ENCODE assay signal across 28 cellular contexts in the genomic region with DNA sequence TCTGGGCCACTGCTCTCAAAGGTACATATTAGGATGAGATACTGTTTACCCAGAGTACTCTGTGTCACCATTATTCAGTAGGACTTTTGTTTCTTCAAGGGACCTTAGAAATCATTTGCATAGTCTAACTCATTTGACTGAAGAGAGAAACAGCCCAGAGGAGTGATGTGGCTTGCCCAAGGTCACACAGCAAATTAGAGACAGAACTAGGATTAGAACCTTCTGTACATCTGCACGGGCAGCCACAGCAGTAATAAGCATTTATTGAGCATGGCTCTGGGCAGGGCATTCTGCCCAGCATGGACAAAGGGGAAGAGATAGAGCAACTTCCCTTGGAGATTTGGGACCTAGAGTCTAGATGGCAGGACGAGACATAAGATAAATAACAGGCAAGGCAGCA. TPM values are rescaled to one million over a fixed set of nuclear protein-coding genes. Genes with fewer than 3 reads are reported as not detected.
DNase-seq lines count a peak whose midpoint lies in the region; ATAC-seq and TF ChIP-seq lines count a peak whose summit lies in the region.
"Had no signal": no experiment of that assay in that cellular context is flagged by ENCODE, and none has a peak within 500 bp of the region (broad histone marks: within the 10 kb centered on the region; RNA-seq: fewer than 3 reads in every experiment).

No MANE protein-coding gene starts in this region.

- no peak overlapping the region; the same call in 1 of the 2 replicates for H3K27ac ChIP-seq in HEK293 (ENCODE audit: extremely low read depth, low read depth, low read length)
- H3K27ac ChIP-seq: C4-2B, pancreas, suprapubic skin had no signal

- H3K4me3 ChIP-seq in Caco-2 (ENCODE audit: low read depth, low read length) (no peak overlapping the region), HEK293 (ENCODE audit: low read depth, low read length) (no peak overlapping the region)
- H3K4me3 ChIP-seq: pancreas, suprapubic skin had no signal

- no peaks in the 10 kb centered on the region for H3K36me3 ChIP-seq in Caco-2 (ENCODE audit: control insufficient read depth, insufficient read depth, low read length)
- peaks cover 10 to 43% of the 10 kb centered on the region in 2 experiments for H3K36me3 ChIP-seq in HEK293 (ENCODE audit: control insufficient read depth in 2 of 2, insufficient read depth in 1 of 2, low read length in 2 of 2)

- BruUV-seq in Caco-2 (replicated peaks; lab: Mats Ljungman, UMichigan): no TSS peak

- H3K36me3 Mint-ChIP-seq in Caco-2 (ENCODE audit: insufficient read depth, unreplicated experiment) (peaks cover 36% of the 10 kb centered on the region), brain (peaks cover 28% of the 10 kb centered on the region), nephron progenitor cell (ENCODE audit: low read depth) (peaks cover 38% of the 10 kb centered on the region)

- DNase-seq in Caco-2: no peak
- DNase-seq in nephron progenitor cell: no peak
- DNase-seq in NCI-H2081 treated with DMSO at 0.1 percent for 48 hours (lab: John Stamatoyannopoulos, UW): no peak
- DNase-seq in kidney glomerular epithelial cell (lab: John Stamatoyannopoulos, UW): no peak
- DNase-seq: activated CD4-positive, alpha-beta T cell treated with anti-CD3 and anti-CD28 coated beads, Interleukin-2, amount 10 ng/mL, durations not matched to agents 7 days and 5 days; activated effector memory CD4-positive, alpha-beta T cell treated with Interleukin-2 at 50 U/mL for 16 hours; activated naive CD8-positive, alpha-beta T cell treated with anti-CD3 and anti-CD28 coated beads, Interleukin-2, amount 10 ng/mL, durations not matched to agents 7 days and 5 days; DND-41; HFFc6; Kasumi-1; NCI-H146; NCI-H510A; SK-N-SH; stimulated activated CD4-positive, alpha-beta T cell treated with anti-CD3 and anti-CD28 coated beads, Interleukin-2, amount 100 ng/mL, for 24 hours had no signal

- CTCF ChIA-PET in Caco-2 (lab: Charles Lee): no interaction called here
- CTCF ChIA-PET in HEK293 (lab: Yijun Ruan, JAX): interaction anchor here (0.7 to 3.7 kb wide), 3 partner anchors 15 to 58 kb away, joined by 4 to 22 read pairs (median 5); no protein-coding TSS in a partner anchor

- POLR2A ChIA-PET in Caco-2 (lab: Charles Lee) (no interaction called here), HEK293 (lab: Yijun Ruan, JAX) (interaction anchor here (0.7 to 1.7 kb wide), 2 partner anchors 100 to 437 kb away, joined by 3 to 6 read pairs; partner anchors contain the start of gene TAGLN2)

- H3K4me3 Mint-ChIP-seq in Caco-2 (ENCODE audit: unreplicated experiment) (no peak overlapping the region), brain (peak overlapping the region in 1 of 5 experiments; percentile 24), nephron progenitor cell (no peak overlapping the region)
- H3K4me3 Mint-ChIP-seq: activated CD4-positive, alpha-beta T cell treated with anti-CD3 and anti-CD28 coated beads, Interleukin-2, amount 10 ng/mL, durations not matched to agents 7 days and 5 days; activated naive CD8-positive, alpha-beta T cell treated with anti-CD3 and anti-CD28 coated beads, Interleukin-2, amount 10 ng/mL, durations not matched to agents 7 days and 5 days; HFFc6; natural killer cell treated with Interleukin-12 subunit alpha and Interleukin-12 subunit beta and Interleukin-15 and Interleukin-18, amount 100 ng/mL, for 72 hours; T-helper 2 cell treated with Interferon-gamma antibody and Interleukin-4, amounts not matched to agents 5 μg/mL and 100 μg/mL, for 36 hours had no signal

- H3K4me1 Mint-ChIP-seq in Caco-2 (ENCODE audit: low read depth, unreplicated experiment) (peaks cover 10% of the 10 kb centered on the region), brain (peaks cover 55% of the 10 kb centered on the region), nephron progenitor cell (peaks cover 43% of the 10 kb centered on the region)
- H3K4me1 Mint-ChIP-seq: activated CD4-positive, alpha-beta T cell treated with anti-CD3 and anti-CD28 coated beads, Interleukin-2, amount 10 ng/mL, durations not matched to agents 7 days and 5 days had no signal

- no peaks in the 10 kb centered on the region for H3K9me3 Mint-ChIP-seq in Caco-2 (ENCODE audit: unreplicated experiment)
- H3K9me3 Mint-ChIP-seq in brain: no peaks in the 10 kb centered on the region
- no peaks in the 10 kb centered on the region for H3K9me3 Mint-ChIP-seq in nephron progenitor cell
- H3K9me3 Mint-ChIP-seq: activated CD4-positive, alpha-beta T cell treated with anti-CD3 and anti-CD28 coated beads, Interleukin-2, amount 10 ng/mL, durations not matched to agents 7 days and 5 days; activated naive CD8-positive, alpha-beta T cell treated with anti-CD3 and anti-CD28 coated beads, Interleukin-2, amount 10 ng/mL, durations not matched to agents 7 days and 5 days; HFFc6; natural killer cell treated with Interleukin-12 subunit alpha and Interleukin-12 subunit beta and Interleukin-15 and Interleukin-18, amount 100 ng/mL, for 72 hours; T-helper 2 cell treated with Interferon-gamma antibody and Interleukin-4, amounts not matched to agents 5 μg/mL and 100 μg/mL, for 36 hours had no signal

- intact Hi-C loops in Caco-2 (cut with micrococcal nuclease; ENCODE audit: unreplicated experiment): no loop called here

- no peaks in the 10 kb centered on the region for H3K27me3 ChIP-seq in Caco-2 (replicated peaks; ENCODE audit: control insufficient read depth, insufficient read depth, low read length)
- H3K27me3 ChIP-seq: pancreas, suprapubic skin had no signal

- H3K27ac Mint-ChIP-seq in Caco-2 (ENCODE audit: unreplicated experiment): peak overlapping the region; percentile 88
- H3K27ac Mint-ChIP-seq in brain: peak overlapping the region; percentile 76 to 99 (median 98)
- H3K27ac Mint-ChIP-seq in nephron progenitor cell: peak overlapping the region; percentile 75
- H3K27ac Mint-ChIP-seq: activated CD4-positive, alpha-beta T cell treated with anti-CD3 and anti-CD28 coated beads, Interleukin-2, amount 10 ng/mL, durations not matched to agents 7 days and 5 days; activated naive CD8-positive, alpha-beta T cell treated with anti-CD3 and anti-CD28 coated beads, Interleukin-2, amount 10 ng/mL, durations not matched to agents 7 days and 5 days; HFFc6; natural killer cell treated with Interleukin-12 subunit alpha and Interleukin-12 subunit beta and Interleukin-15 and Interleukin-18, amount 100 ng/mL, for 72 hours; T-helper 2 cell treated with Interferon-gamma antibody and Interleukin-4, amounts not matched to agents 5 μg/mL and 100 μg/mL, for 36 hours had no signal

- no peak for TF ChIP-seq CTCF in Caco-2 (IDR thresholded peaks at IDR 0.05; ENCODE audit: insufficient read depth in 1 of 2, low read depth in 1 of 2, low read length in 1 of 2, severe bottlenecking in 1 of 2, unreplicated experiment in 1 of 2)
- no peak for TF ChIP-seq CTCF in HEK293 (tag by site-specific recombination; IDR thresholded peaks at IDR 0.05)
- no peak for TF ChIP-seq CTCF in brain (conservative IDR thresholded peaks at IDR 0.05)
- TF ChIP-seq CTCF in nephron progenitor cell (IDR thresholded peaks at IDR 0.05): no peak

- H3K9me3 ChIP-seq in Caco-2: no peaks in the 10 kb centered on the region
- no peaks in the 10 kb centered on the region for H3K9me3 ChIP-seq in HEK293 (ENCODE audit: control insufficient read depth, insufficient read depth, low read depth, low read length)
- H3K9me3 ChIP-seq: pancreas, SK-N-SH, suprapubic skin had no signal

- ATAC-seq in GM21515 (IDR thresholded peaks at IDR 0.05; ENCODE audit: unreplicated experiment): no peak
- ATAC-seq: natural killer cell treated with Interleukin-12 subunit alpha and Interleukin-12 subunit beta and Interleukin-15 and Interleukin-18, amount 100 ng/mL, for 72 hours; pancreas had no signal

- H3K4me1 ChIP-seq in Caco-2 (peaks cover 5% of the 10 kb centered on the region; the same call in 1 of the 2 replicates), HEK293 (ENCODE audit: control insufficient read depth, insufficient read depth, low read length) (0 out of 2 replicates have a peak, but pooled peaks cover 2% of the 10 kb centered on the region)
- H3K4me1 ChIP-seq: pancreas, suprapubic skin had no signal

- H3K27me3 Mint-ChIP-seq in Caco-2 (ENCODE audit: insufficient read depth, unreplicated experiment): no peaks in the 10 kb centered on the region
- no peaks in the 10 kb centered on the region for H3K27me3 Mint-ChIP-seq in brain
- H3K27me3 Mint-ChIP-seq in nephron progenitor cell (ENCODE audit: low read depth, poor library complexity): no peaks in the 10 kb centered on the region
- H3K27me3 Mint-ChIP-seq: activated CD4-positive, alpha-beta T cell treated with anti-CD3 and anti-CD28 coated beads, Interleukin-2, amount 10 ng/mL, durations not matched to agents 7 days and 5 days; activated naive CD8-positive, alpha-beta T cell treated with anti-CD3 and anti-CD28 coated beads, Interleukin-2, amount 10 ng/mL, durations not matched to agents 7 days and 5 days; natural killer cell treated with Interleukin-12 subunit alpha and Interleukin-12 subunit beta and Interleukin-15 and Interleukin-18, amount 100 ng/mL, for 72 hours had no signal

TF ChIP-seq in HEK293, 187 proteins besides CTCF, POLR2A, EP300 and RAD21 (continues in another document):
- TF ChIP-seq ZNF768 (tag by site-specific recombination; IDR thresholded peaks at IDR 0.05): 0 out of 2 replicates have a peak, but pooled peaks have one; percentile 56

RNA-seq across cellular contexts. Expression of gene NHLH1, which starts 5.7 kb away (rescaled TPM):
- total RNA-seq in Caco-2 (2022): 0.28 and 0.36 TPM in 2 replicates
- polyA plus RNA-seq in brain (ENCODE audit: insufficient read depth, low read depth, low replicate concordance): 1.0 TPM
- total RNA-seq: dermis microvascular lymphatic vessel endothelial cell, fibroblast of lung, mononuclear cell, pancreas, urinary bladder had no signal
- polyA plus RNA-seq: liver had no signal

RNA-seq across cellular contexts. Expression of gene NCSTN, which starts 18.0 kb away (rescaled TPM):
- 89.5 and 102 TPM in 2 replicates for total RNA-seq in Caco-2 (2022)
- 103 TPM for polyA plus RNA-seq in brain (ENCODE audit: insufficient read depth, low read depth, low replicate concordance)

RNA-seq across cellular contexts. Expression of gene COPA, which starts 18.1 kb away (rescaled TPM):
- total RNA-seq in Caco-2 (2022): 153 and 155 TPM in 2 replicates
- 173 TPM for polyA plus RNA-seq in brain (ENCODE audit: insufficient read depth, low read depth, low replicate concordance)

RNA-seq across cellular contexts. Expression of gene VANGL2, which starts 39.2 kb away (rescaled TPM):
- total RNA-seq in Caco-2 (2022): 3.2 and 3.4 TPM in 2 replicates
- polyA plus RNA-seq in brain (ENCODE audit: insufficient read depth, low read depth, low replicate concordance): 45.5 TPM
- total RNA-seq: dermis microvascular lymphatic vessel endothelial cell; endothelial cell of umbilical vein; fibroblast of lung; HFFc6; natural killer cell treated with Interleukin-12 subunit alpha and Interleukin-12 subunit beta and Interleukin-15 and Interleukin-18, amount 100 ng/mL, for 72 hours had no signal
